In genomic region chr11:121451982-121452608, GRCh38 we compare ENCODE assay signal across 8 cellular contexts. TPM values are rescaled to one million over a fixed set of nuclear protein-coding genes. Genes with fewer than 3 reads are reported as not detected.
DNase-seq lines count a peak whose midpoint lies in the region; ATAC-seq, FAIRE-seq and TF ChIP-seq lines count a peak whose summit lies in the region.

TSS of gene SORL1 (plus strand) at chr11:121452314. CDS start at chr11:121452332, 18 bp downstream.

- DNase-seq in AG04450 (ENCODE audit: low read depth, low spot score) (no peak), GM18507 (ENCODE audit: extremely low spot score, insufficient read length, low read depth) (no peak), NCI-H460 (ENCODE audit: extremely low read depth, low read depth) (peak; percentile 43), esophagus muscularis mucosa (ENCODE audit: extremely low spot score) (no peak), myocyte (ENCODE audit: low read depth) (peak; percentile 26)
- DNase-seq in activated T-cell treated with anti-CD3 and anti-CD28 coated beads, Interleukin-2, amount 50 U/mL, for 48 hours, result peak; percentile 83 to 85

- H3K27me3 ChIP-seq in AG04450 (ENCODE audit: control insufficient read depth, insufficient read depth, low read length) (peaks cover 11% of the 10 kb centered on the region), esophagus muscularis mucosa (peaks cover 0 to 13% (median 0%) of the 10 kb centered on the region in 4 donors)

- peak; percentile 60 for TF ChIP-seq CTCF in AG04450 (IDR thresholded peaks at IDR 0.05; ENCODE audit: low read depth, low read length)
- TF ChIP-seq CTCF in esophagus muscularis mucosa (IDR thresholded peaks at IDR 0.05), result peak; percentile 63 to 67 (median 67)

- peaks cover 4 to 28% (median 23%) of the 10 kb centered on the region in 4 donors for H3K4me1 ChIP-seq in esophagus muscularis mucosa

- peak within 1 kb of the TSS; percentile 98 for H3K4me3 Mint-ChIP-seq in stimulated activated naive CD8-positive, alpha-beta T cell treated with anti-CD3 and anti-CD28 coated beads, Interleukin-15, Interleukin-2, amounts not matched to agents 100 ng/mL and 50 ng/mL, for 24 hours

- H3K9me3 ChIP-seq in AG04450 (ENCODE audit: control insufficient read depth, insufficient read depth, low read length), result no peaks in the 10 kb centered on the region; the same call in 1 of the 2 replicates
- H3K9me3 ChIP-seq in esophagus muscularis mucosa, result no peaks in the 10 kb centered on the region

- peak; percentile 42 for ATAC-seq in HG03097 (IDR thresholded peaks at IDR 0.05; ENCODE audit: low FRiP score, unreplicated experiment)

- no peaks in the 10 kb centered on the region for H3K27me3 Mint-ChIP-seq in stimulated activated naive CD8-positive, alpha-beta T cell treated with anti-CD3 and anti-CD28 coated beads, Interleukin-15, Interleukin-2, amounts not matched to agents 100 ng/mL and 50 ng/mL, for 24 hours

- peaks cover 91% of the 10 kb centered on the region for H3K4me1 Mint-ChIP-seq in stimulated activated naive CD8-positive, alpha-beta T cell treated with anti-CD3 and anti-CD28 coated beads, Interleukin-15, Interleukin-2, amounts not matched to agents 100 ng/mL and 50 ng/mL, for 24 hours (ENCODE audit: low read depth)

- peak; percentile 5 for FAIRE-seq in GM18507 (lab: Jason Lieb, UNC)

- H3K4me3 ChIP-seq in AG04450 (ENCODE audit: low read depth, low read length) (peak within 1 kb of the TSS; percentile 74), esophagus muscularis mucosa (peak within 1 kb of the TSS; percentile 78 to 90 (median 81))

- no peak for TF ChIP-seq EP300 in esophagus muscularis mucosa (IDR thresholded peaks at IDR 0.05)

- H3K27ac Mint-ChIP-seq in stimulated activated naive CD8-positive, alpha-beta T cell treated with anti-CD3 and anti-CD28 coated beads, Interleukin-15, Interleukin-2, amounts not matched to agents 100 ng/mL and 50 ng/mL, for 24 hours, result peak within 1 kb of the TSS; percentile 99

- CTCF ChIA-PET in AG04450 (lab: Charles Lee), result interaction anchor here (0.8 to 1.7 kb wide), 5 partner anchors 11 to 140 kb away, joined by 3 to 8 read pairs (median 6); no protein-coding TSS in a partner anchor

- H3K9me3 Mint-ChIP-seq in stimulated activated naive CD8-positive, alpha-beta T cell treated with anti-CD3 and anti-CD28 coated beads, Interleukin-15, Interleukin-2, amounts not matched to agents 100 ng/mL and 50 ng/mL, for 24 hours, result no peaks in the 10 kb centered on the region

- no peak for TF ChIP-seq POLR2A in esophagus muscularis mucosa (IDR thresholded peaks at IDR 0.05; ENCODE audit: low read depth)

- no peaks in the 10 kb centered on the region for H3K36me3 ChIP-seq in esophagus muscularis mucosa

- H3K36me3 Mint-ChIP-seq in stimulated activated naive CD8-positive, alpha-beta T cell treated with anti-CD3 and anti-CD28 coated beads, Interleukin-15, Interleukin-2, amounts not matched to agents 100 ng/mL and 50 ng/mL, for 24 hours (ENCODE audit: low read depth), result peaks cover 7% of the 10 kb centered on the region

- 1% methylated on average over 36 of the region's 89 CpGs for WGBS in esophagus muscularis mucosa

- POLR2A ChIA-PET in AG04450 (lab: Yijun Ruan, JAX), result no interaction called here

- intact Hi-C loops in esophagus muscularis mucosa (cut with DNase I), result loop anchor here (5.0 kb wide), 2 partner anchors 80 to 140 kb away; no protein-coding TSS in a partner anchor

- H3K27ac ChIP-seq in AG04450 (ENCODE audit: low read depth, low read length), result no peak within 1 kb of the TSS
- peak within 1 kb of the TSS; percentile 40 to 66 (median 60) for H3K27ac ChIP-seq in esophagus muscularis mucosa (replicated peaks in 1 of 4)

RNA-seq across cellular contexts. Expression of gene SORL1, which starts in this region (rescaled TPM):
- 5.4 and 5.5 TPM in 2 replicates for polyA plus RNA-seq in AG04450 (2011; rRNA removed)
- 23.4 and 29.8 TPM in 2 replicates for polyA minus RNA-seq in AG04450 (2011; rRNA and poly(A)+ RNA removed)
- 4.5 TPM in 2 replicates for total RNA-seq in NCI-H460 (2014; rRNA removed; shearing (Covaris generic))
- 2.2 and 3.7 TPM in 2 replicates for polyA plus RNA-seq in NCI-H460 (2014; cell fraction: nucleus; rRNA removed)
- total RNA-seq in esophagus muscularis mucosa (10 to 100 TPM in 1 of 4 donors, 1 to 10 TPM in 3; 3.0 to 12.3 (median 8.1) TPM), myocyte (0.21 and 0.29 TPM in 2 replicates)
- 0.04 TPM for polyA plus RNA-seq in myocyte (2012)

Comparison
In these comparisons a context has a peak if more than half of its experiments do, and no peak if none do; other contexts are left out.
1. Peak in DNase-seq in myocyte; RNA of the gene not detected or under 1 TPM.
2. DNase-seq: peak in NCI-H460 (single experiment) and activated T-cell treated with anti-CD3 and anti-CD28 coated beads, Interleukin-2, amount 50 U/mL, for 48 hours (2 of 2); none in AG04450 (single experiment), GM18507 (single experiment) and esophagus muscularis mucosa (single experiment).